ENCODE assay signal across 15 cellular contexts in the genomic region with DNA sequence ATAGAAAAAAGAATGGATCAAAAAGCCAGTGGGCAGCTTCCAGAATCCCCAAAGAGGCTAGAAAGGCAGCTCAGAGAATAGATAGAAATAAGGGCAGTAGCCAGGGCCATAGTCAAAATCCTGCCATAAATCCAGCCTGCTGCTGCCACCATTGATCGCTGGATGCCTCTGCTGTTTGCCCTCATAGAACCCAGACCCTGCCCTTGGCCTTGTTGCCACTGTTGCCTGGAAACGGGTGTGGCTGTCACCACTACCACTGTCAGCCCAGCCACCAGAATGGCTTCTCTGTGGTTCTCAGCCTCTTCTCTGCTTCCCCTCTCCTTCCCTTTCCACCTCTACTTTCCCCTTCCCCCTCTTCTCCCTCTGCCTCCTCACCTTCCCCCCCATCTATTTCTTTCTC. TPM values are rescaled to one million over a fixed set of nuclear protein-coding genes. Genes with fewer than 3 reads are reported as not detected.
A peak's percentile ranks its signal among the peaks of the same experiment; 100 is the strongest.
DNase-seq lines count a peak whose midpoint lies in the region; ATAC-seq and TF ChIP-seq lines count a peak whose summit lies in the region.
"Had no signal": no experiment of that assay in that cellular context is flagged by ENCODE, and none has a peak within 500 bp of the region (broad histone marks: within the 10 kb centered on the region; RNA-seq: fewer than 3 reads in every experiment).

No MANE protein-coding gene starts in this region.

- no peaks in the 10 kb centered on the region for H3K4me1 ChIP-seq in transverse colon

- TF ChIP-seq CTCF in transverse colon (IDR thresholded peaks at IDR 0.05) (no peak), GM20000 (IDR thresholded peaks at IDR 0.05; ENCODE audit: extremely low read depth, missing control alignments) (no peak), WERI-Rb-1 (IDR thresholded peaks at IDR 0.05; ENCODE audit: low read depth, low read length) (no peak)

- H3K27ac ChIP-seq in transverse colon (no peak overlapping the region), WERI-Rb-1 (no peak overlapping the region)
- H3K27ac ChIP-seq: BLaER1 had no signal

- peaks cover 6 to 8% of the 10 kb centered on the region in 2 donors for H3K27me3 Mint-ChIP-seq in T-cell
- H3K27me3 Mint-ChIP-seq in immature natural killer cell (ENCODE audit: low read depth in 3 of 3), result peaks cover 7 to 12% (median 10%) of the 10 kb centered on the region in 3 donors

- TF ChIP-seq EP300 in transverse colon (IDR thresholded peaks at IDR 0.05; ENCODE audit: low read depth), result no peak

- WGBS in transverse colon (ENCODE audit: low coverage in 1 of 2), 2 donors, result 22% methylated on average over 2 of the region's 2 CpGs; no CpG with 5 or more reads in 1 of the 2 donors

- no peaks in the 10 kb centered on the region for H3K36me3 Mint-ChIP-seq in T-cell
- peaks cover 0 to 5% (median 0%) of the 10 kb centered on the region in 3 donors for H3K36me3 Mint-ChIP-seq in immature natural killer cell

- H3K4me1 Mint-ChIP-seq in T-cell, result peaks cover 7 to 16% (median 10%) of the 10 kb centered on the region in 3 donors
- H3K4me1 Mint-ChIP-seq in immature natural killer cell, result peaks cover 37 to 46% of the 10 kb centered on the region in 2 donors

- CTCF ChIA-PET in T-cell (lab: Charles Lee), result no interaction called here

- no peak overlapping the region for H3K27ac Mint-ChIP-seq in T-cell
- H3K27ac Mint-ChIP-seq in immature natural killer cell, result peak overlapping the region; percentile 56 to 94 (median 76)
- H3K27ac Mint-ChIP-seq: progenitor cell of endocrine pancreas had no signal

- H3K4me3 Mint-ChIP-seq in T-cell (no peak overlapping the region), immature natural killer cell (peak overlapping the region; percentile 54 to 76 (median 71))

- in situ Hi-C loops in transverse colon (cut with MboI; ENCODE audit: low pct_ligation_motif_present in 1 of 4, low pct_unique_long_range_greater_than_20kb in 1 of 4, low sequenced_read_pairs in 3 of 4), result no loop called here

- ATAC-seq in T-cell (replicated peaks in 1 of 4) (peak in 2 of 4 experiments; percentile 46 to 74), sciatic nerve (no peak)

- peak; percentile 3 for DNase-seq in stimulated activated CD4-positive, alpha-beta T cell treated with anti-CD3 and anti-CD28 coated beads, Interleukin-15, amount 100 ng/mL, for 24 hours
- DNase-seq in stimulated activated CD4-positive, alpha-beta T cell treated with anti-CD3 and anti-CD28 coated beads, Interleukin-4, amount 100 ng/mL, for 4 hours, result no peak
- DNase-seq in T-cell, result peak in 30 of 34 experiments; percentile 4 to 66 (median 27)
- DNase-seq in immature natural killer cell, result peak; percentile 82 to 87 (median 85)
- peak; percentile 32 for DNase-seq in transverse colon
- no peak for DNase-seq in GM20000 (ENCODE audit: low spot score)
- DNase-seq in sciatic nerve (ENCODE audit: low spot score), result no peak
- no peak for DNase-seq in WERI-Rb-1
- DNase-seq: activated naive CD4-positive, alpha-beta T cell treated with anti-CD3 and anti-CD28 coated beads, Interleukin-2, amount 50 U/mL, for 16 hours; cerebellar nuclear complex; RPMI8226; stimulated activated CD4-positive, alpha-beta T cell treated with anti-CD3 and anti-CD28 coated beads, Interleukin-2, amount 100 ng/mL, for 48 hours had no signal

- no peak overlapping the region for H3K4me3 ChIP-seq in transverse colon
- no peak overlapping the region for H3K4me3 ChIP-seq in WERI-Rb-1 (ENCODE audit: low read depth, low read length)
- H3K4me3 ChIP-seq: BLaER1, lung had no signal

- no peaks in the 10 kb centered on the region for H3K9me3 Mint-ChIP-seq in T-cell
- H3K9me3 Mint-ChIP-seq in immature natural killer cell, result no peaks in the 10 kb centered on the region

- no peaks in the 10 kb centered on the region for H3K9me3 ChIP-seq in transverse colon
- no peaks in the 10 kb centered on the region for H3K9me3 ChIP-seq in WERI-Rb-1 (ENCODE audit: severe bottlenecking)
- H3K9me3 ChIP-seq: BLaER1 had no signal

- intact Hi-C loops in transverse colon (cut with DNase I; ENCODE audit: low total_unique reads) (no loop called here), sciatic nerve (cut with DNase I) (no loop called here)

- H3K27me3 ChIP-seq in transverse colon, result no peaks in the 10 kb centered on the region
- H3K27me3 ChIP-seq in WERI-Rb-1 (ENCODE audit: insufficient read depth, low read depth, severe bottlenecking), result no peaks in the 10 kb centered on the region
- H3K27me3 ChIP-seq: BLaER1 had no signal

- POLR2A ChIA-PET in T-cell (lab: Charles Lee), result no interaction called here

- H3K36me3 ChIP-seq in transverse colon, result no peaks in the 10 kb centered on the region
- H3K36me3 ChIP-seq in WERI-Rb-1, result no peaks in the 10 kb centered on the region
- H3K36me3 ChIP-seq: BLaER1 had no signal

- TF ChIP-seq POLR2A in transverse colon (IDR thresholded peaks at IDR 0.05), result no peak

RNA-seq across cellular contexts. Expression of a gene that starts 57.8 kb away (rescaled TPM):
- total RNA-seq in T-cell (1 to 10 TPM; 1.3 to 5.8 (median 3.6) TPM), transverse colon (1 to 10 TPM in 3 of 4 donors, under 1 TPM in 1; 0.80 to 7.9 (median 4.8) TPM), sciatic nerve (15.3 TPM)
- 1 to 10 TPM; 5.5 to 9.0 (median 7.3) TPM for polyA plus RNA-seq in immature natural killer cell

Comparison
In these comparisons a context has a peak if more than half of its experiments do, and no peak if none do; other contexts are left out.
1. DNase-seq: peak in stimulated activated CD4-positive, alpha-beta T cell treated with anti-CD3 and anti-CD28 coated beads, Interleukin-15, amount 100 ng/mL, for 24 hours (single experiment), T-cell (30 of 34), immature natural killer cell (3 of 3) and transverse colon (single experiment); none in stimulated activated CD4-positive, alpha-beta T cell treated with anti-CD3 and anti-CD28 coated beads, Interleukin-4, amount 100 ng/mL, for 4 hours (0 of 2), GM20000 (single experiment), sciatic nerve (single experiment) and WERI-Rb-1 (single experiment).
2. H3K27ac Mint-ChIP-seq: peak in immature natural killer cell (6 of 6); none in T-cell (0 of 2).
3. H3K4me3 Mint-ChIP-seq: peak in immature natural killer cell (5 of 5); none in T-cell (0 of 3).